In the genomic region with DNA sequence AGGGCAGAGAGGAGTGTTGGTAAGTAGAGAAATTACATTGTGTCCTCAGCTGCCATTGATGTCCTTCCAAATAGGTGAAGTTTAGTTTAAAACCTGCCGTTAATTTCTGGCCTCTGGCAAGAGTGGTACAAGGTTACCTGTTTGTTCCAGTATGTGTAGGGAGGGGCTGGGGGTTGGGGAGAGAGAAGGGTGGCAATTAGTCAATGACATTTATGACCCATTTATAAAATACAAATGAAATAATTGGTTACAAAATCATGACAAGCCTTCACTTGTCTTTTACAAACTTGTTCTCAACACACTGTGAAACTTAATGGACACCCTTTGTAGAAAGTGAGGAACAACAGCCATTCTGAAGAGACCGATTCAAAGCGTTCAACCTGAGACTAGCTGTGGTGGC, we compare ENCODE assay signal across 23 cellular contexts.
"Had no signal": no experiment of that assay in that cellular context is flagged by ENCODE, and none has a peak within 500 bp of the region (broad histone marks: within the 10 kb centered on the region; RNA-seq: fewer than 3 reads in every experiment).

No MANE protein-coding gene starts in this region.

- H3K27me3 Mint-ChIP-seq: activated CD4-positive, alpha-beta T cell treated with anti-CD3 and anti-CD28 coated beads, Interleukin-2, amount 10 ng/mL, durations not matched to agents 7 days and 5 days; activated CD8-positive, alpha-beta T cell treated with anti-CD3 and anti-CD28 coated beads for 36 hours; activated naive CD4-positive, alpha-beta T cell treated with anti-CD3 and anti-CD28 coated beads, Interleukin-2, amount 50 U/mL, for 24 hours; brain had no signal

- H3K4me1 Mint-ChIP-seq: activated CD4-positive, alpha-beta T cell treated with anti-CD3 and anti-CD28 coated beads, Interleukin-2, amount 10 ng/mL, durations not matched to agents 7 days and 5 days; activated naive CD4-positive, alpha-beta T cell treated with anti-CD3 and anti-CD28 coated beads, Interleukin-2, amount 50 U/mL, for 24 hours had no signal

- ATAC-seq: activated CD8-positive, alpha-beta T cell treated with anti-CD3 and anti-CD28 coated beads for 36 hours; heart left ventricle; left cardiac atrium; mucosa of descending colon; upper lobe of right lung had no signal

- H3K27me3 ChIP-seq: heart left ventricle, sigmoid colon, upper lobe of right lung had no signal

- H3K27ac ChIP-seq: heart left ventricle, parathyroid adenoma, sigmoid colon, upper lobe of right lung, WERI-Rb-1 had no signal

- H3K9me3 ChIP-seq: heart left ventricle, mucosa of descending colon, sigmoid colon, upper lobe of right lung had no signal

- H3K27ac Mint-ChIP-seq: activated CD4-positive, alpha-beta T cell treated with anti-CD3 and anti-CD28 coated beads, Interleukin-2, amount 10 ng/mL, durations not matched to agents 7 days and 5 days; activated CD8-positive, alpha-beta T cell treated with anti-CD3 and anti-CD28 coated beads for 36 hours; activated naive CD4-positive, alpha-beta T cell treated with anti-CD3 and anti-CD28 coated beads, Interleukin-2, amount 50 U/mL, for 24 hours; activated T-helper 1 cell treated with anti-CD3 and anti-CD28 coated beads, Interleukin-12 subunit alpha, Interleukin-12 subunit beta, Interleukin-2, Interleukin-4 antibody, amounts not matched to agents 30 ng/mL and 10 ng/mL and 1 ng/mL, durations not matched to agents 14 hours and 24 hours and 36 hours; brain had no signal

- H3K4me3 Mint-ChIP-seq: activated CD4-positive, alpha-beta T cell treated with anti-CD3 and anti-CD28 coated beads, Interleukin-2, amount 10 ng/mL, durations not matched to agents 7 days and 5 days; activated CD8-positive, alpha-beta T cell treated with anti-CD3 and anti-CD28 coated beads for 36 hours; activated naive CD4-positive, alpha-beta T cell treated with anti-CD3 and anti-CD28 coated beads, Interleukin-2, amount 50 U/mL, for 24 hours; activated T-helper 1 cell treated with anti-CD3 and anti-CD28 coated beads, Interleukin-12 subunit alpha, Interleukin-12 subunit beta, Interleukin-2, Interleukin-4 antibody, amounts not matched to agents 30 ng/mL and 10 ng/mL and 1 ng/mL, durations not matched to agents 14 hours and 24 hours and 36 hours; brain had no signal

- H3K4me1 ChIP-seq: sigmoid colon, upper lobe of right lung had no signal

- DNase-seq: activated CD4-positive, alpha-beta T cell treated with anti-CD3 and anti-CD28 coated beads, Interleukin-2, amount 10 ng/mL, durations not matched to agents 7 days and 5 days; activated CD4-positive, CD25-positive, alpha-beta regulatory T cell treated with anti-CD3 and anti-CD28 coated beads, Interleukin-2, amount 50 U/mL, for 72 hours; activated CD8-positive, alpha-beta T cell treated with anti-CD3 and anti-CD28 coated beads for 36 hours; activated gamma-delta T cell; aorta; central memory CD4-positive, alpha-beta T cell; dermis blood vessel endothelial cell; effector CD8-positive, alpha-beta T cell; heart left ventricle; islet precursor cell; left cardiac atrium; mesenchymal stem cell; mucosa of descending colon; nucleus accumbens; sigmoid colon; stimulated activated CD4-positive, alpha-beta T cell treated with anti-CD3 and anti-CD28 coated beads, Interleukin-4, amount 100 ng/mL, for 1 hour; stimulated activated naive CD4-positive, alpha-beta T cell; upper lobe of right lung; WERI-Rb-1 had no signal

- H3K4me3 ChIP-seq: heart left ventricle, mucosa of descending colon, sigmoid colon, upper lobe of right lung had no signal

- H3K9me3 Mint-ChIP-seq: activated CD4-positive, alpha-beta T cell treated with anti-CD3 and anti-CD28 coated beads, Interleukin-2, amount 10 ng/mL, durations not matched to agents 7 days and 5 days; activated CD8-positive, alpha-beta T cell treated with anti-CD3 and anti-CD28 coated beads for 36 hours; activated naive CD4-positive, alpha-beta T cell treated with anti-CD3 and anti-CD28 coated beads, Interleukin-2, amount 50 U/mL, for 24 hours; activated T-helper 1 cell treated with anti-CD3 and anti-CD28 coated beads, Interleukin-12 subunit alpha, Interleukin-12 subunit beta, Interleukin-2, Interleukin-4 antibody, amounts not matched to agents 30 ng/mL and 10 ng/mL and 1 ng/mL, durations not matched to agents 14 hours and 24 hours and 36 hours; brain had no signal

- H3K36me3 ChIP-seq: heart left ventricle, sigmoid colon, upper lobe of right lung, WERI-Rb-1 had no signal
